ENCODE assay signal across 2 cellular contexts in the genomic region with DNA sequence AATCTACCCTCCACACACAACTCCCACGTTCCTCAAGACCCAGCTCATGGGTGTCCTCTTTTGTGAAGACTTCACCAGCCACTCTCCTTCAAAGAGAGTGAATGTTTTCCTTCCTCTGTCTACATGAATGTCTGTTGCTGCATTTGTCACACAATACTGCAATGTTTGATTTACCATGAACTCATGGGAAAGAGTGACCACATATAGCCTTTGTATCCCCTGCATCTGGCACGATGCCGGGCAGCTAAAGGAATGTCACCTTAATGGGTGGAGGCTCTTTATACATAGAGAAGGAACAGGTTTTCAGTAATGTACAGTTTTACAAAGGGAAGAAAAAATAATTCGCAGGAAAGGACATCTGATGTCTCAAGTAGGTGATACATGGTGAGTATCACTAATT.
TF ChIP-seq lines count a peak whose summit lies in the region.

No MANE protein-coding gene starts in this region.

TF ChIP-seq in WTC11, 78 proteins besides CTCF, POLR2A, EP300 and RAD21:
- TF ChIP-seq, protein P1, sequence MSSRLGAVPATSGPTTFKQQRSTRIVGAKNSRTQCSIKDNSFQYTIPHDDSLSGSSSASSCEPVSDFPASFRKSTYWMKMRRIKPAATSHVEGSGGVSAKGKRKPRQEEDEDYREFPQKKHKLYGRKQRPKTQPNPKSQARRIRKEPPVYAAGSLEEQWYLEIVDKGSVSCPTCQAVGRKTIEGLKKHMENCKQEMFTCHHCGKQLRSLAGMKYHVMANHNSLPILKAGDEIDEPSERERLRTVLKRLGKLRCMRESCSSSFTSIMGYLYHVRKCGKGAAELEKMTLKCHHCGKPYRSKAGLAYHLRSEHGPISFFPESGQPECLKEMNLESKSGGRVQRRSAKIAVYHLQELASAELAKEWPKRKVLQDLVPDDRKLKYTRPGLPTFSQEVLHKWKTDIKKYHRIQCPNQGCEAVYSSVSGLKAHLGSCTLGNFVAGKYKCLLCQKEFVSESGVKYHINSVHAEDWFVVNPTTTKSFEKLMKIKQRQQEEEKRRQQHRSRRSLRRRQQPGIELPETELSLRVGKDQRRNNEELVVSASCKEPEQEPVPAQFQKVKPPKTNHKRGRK (CRISPR knock-in tag; IDR thresholded peaks at IDR 0.05; ENCODE audit: borderline replicate concordance), result no peak
- TF ChIP-seq TCF7 (CRISPR knock-in tag; IDR thresholded peaks at IDR 0.05; ENCODE audit: low read depth) (no peak), JUN (CRISPR knock-in tag; IDR thresholded peaks at IDR 0.05) (no peak), ZNF416 (CRISPR knock-in tag; IDR thresholded peaks at IDR 0.05) (no peak), SMAD4 (CRISPR knock-in tag; IDR thresholded peaks at IDR 0.05) (no peak), TEAD1 (CRISPR knock-in tag; IDR thresholded peaks at IDR 0.05) (no peak), MXD4 (CRISPR knock-in tag; IDR thresholded peaks at IDR 0.05; ENCODE audit: borderline replicate concordance) (no peak), MLX (CRISPR knock-in tag; IDR thresholded peaks at IDR 0.05) (no peak), ZNF423 (CRISPR knock-in tag; IDR thresholded peaks at IDR 0.05) (no peak), TP53 (CRISPR knock-in tag; IDR thresholded peaks at IDR 0.05) (no peak)
- TF ChIP-seq, protein P2, sequence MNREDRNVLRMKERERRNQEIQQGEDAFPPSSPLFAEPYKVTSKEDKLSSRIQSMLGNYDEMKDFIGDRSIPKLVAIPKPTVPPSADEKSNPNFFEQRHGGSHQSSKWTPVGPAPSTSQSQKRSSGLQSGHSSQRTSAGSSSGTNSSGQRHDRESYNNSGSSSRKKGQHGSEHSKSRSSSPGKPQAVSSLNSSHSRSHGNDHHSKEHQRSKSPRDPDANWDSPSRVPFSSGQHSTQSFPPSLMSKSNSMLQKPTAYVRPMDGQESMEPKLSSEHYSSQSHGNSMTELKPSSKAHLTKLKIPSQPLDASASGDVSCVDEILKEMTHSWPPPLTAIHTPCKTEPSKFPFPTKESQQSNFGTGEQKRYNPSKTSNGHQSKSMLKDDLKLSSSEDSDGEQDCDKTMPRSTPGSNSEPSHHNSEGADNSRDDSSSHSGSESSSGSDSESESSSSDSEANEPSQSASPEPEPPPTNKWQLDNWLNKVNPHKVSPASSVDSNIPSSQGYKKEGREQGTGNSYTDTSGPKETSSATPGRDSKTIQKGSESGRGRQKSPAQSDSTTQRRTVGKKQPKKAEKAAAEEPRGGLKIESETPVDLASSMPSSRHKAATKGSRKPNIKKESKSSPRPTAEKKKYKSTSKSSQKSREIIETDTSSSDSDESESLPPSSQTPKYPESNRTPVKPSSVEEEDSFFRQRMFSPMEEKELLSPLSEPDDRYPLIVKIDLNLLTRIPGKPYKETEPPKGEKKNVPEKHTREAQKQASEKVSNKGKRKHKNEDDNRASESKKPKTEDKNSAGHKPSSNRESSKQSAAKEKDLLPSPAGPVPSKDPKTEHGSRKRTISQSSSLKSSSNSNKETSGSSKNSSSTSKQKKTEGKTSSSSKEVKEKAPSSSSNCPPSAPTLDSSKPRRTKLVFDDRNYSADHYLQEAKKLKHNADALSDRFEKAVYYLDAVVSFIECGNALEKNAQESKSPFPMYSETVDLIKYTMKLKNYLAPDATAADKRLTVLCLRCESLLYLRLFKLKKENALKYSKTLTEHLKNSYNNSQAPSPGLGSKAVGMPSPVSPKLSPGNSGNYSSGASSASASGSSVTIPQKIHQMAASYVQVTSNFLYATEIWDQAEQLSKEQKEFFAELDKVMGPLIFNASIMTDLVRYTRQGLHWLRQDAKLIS (CRISPR knock-in tag; IDR thresholded peaks at IDR 0.05; ENCODE audit: borderline replicate concordance), result no peak
- TF ChIP-seq, protein P3, sequence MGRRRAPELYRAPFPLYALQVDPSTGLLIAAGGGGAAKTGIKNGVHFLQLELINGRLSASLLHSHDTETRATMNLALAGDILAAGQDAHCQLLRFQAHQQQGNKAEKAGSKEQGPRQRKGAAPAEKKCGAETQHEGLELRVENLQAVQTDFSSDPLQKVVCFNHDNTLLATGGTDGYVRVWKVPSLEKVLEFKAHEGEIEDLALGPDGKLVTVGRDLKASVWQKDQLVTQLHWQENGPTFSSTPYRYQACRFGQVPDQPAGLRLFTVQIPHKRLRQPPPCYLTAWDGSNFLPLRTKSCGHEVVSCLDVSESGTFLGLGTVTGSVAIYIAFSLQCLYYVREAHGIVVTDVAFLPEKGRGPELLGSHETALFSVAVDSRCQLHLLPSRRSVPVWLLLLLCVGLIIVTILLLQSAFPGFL (CRISPR knock-in tag; IDR thresholded peaks at IDR 0.05; ENCODE audit: borderline replicate concordance), result no peak

TF ChIP-seq in H1, 55 proteins besides CTCF, POLR2A, EP300 and RAD21:
- TF ChIP-seq EGR1 (IDR thresholded peaks at IDR 0.05; ENCODE audit: borderline replicate concordance, low read depth, low read length) (no peak), POLR2AphosphoS5 (IDR thresholded peaks at IDR 0.05; ENCODE audit: low read depth, low read length) (no peak), PHF8 (conservative IDR thresholded peaks at IDR 0.05; ENCODE audit: low read depth, low read length) (no peak), BRCA1 (IDR thresholded peaks at IDR 0.05; ENCODE audit: low read depth, low read length) (no peak), CREB1 (IDR thresholded peaks at IDR 0.05) (no peak), SP1 (IDR thresholded peaks at IDR 0.05; ENCODE audit: low read depth, low read length) (no peak), ZNF274 (IDR thresholded peaks at IDR 0.05; ENCODE audit: borderline replicate concordance, extremely low read depth, low read length) (no peak), SRF (IDR thresholded peaks at IDR 0.05; ENCODE audit: low read depth, low read length) (no peak), JUND (IDR thresholded peaks at IDR 0.05; ENCODE audit: low read length) (no peak), HDAC6 (IDR thresholded peaks at IDR 0.05; ENCODE audit: low read depth, low read length) (no peak)
- TF ChIP-seq, protein P4, sequence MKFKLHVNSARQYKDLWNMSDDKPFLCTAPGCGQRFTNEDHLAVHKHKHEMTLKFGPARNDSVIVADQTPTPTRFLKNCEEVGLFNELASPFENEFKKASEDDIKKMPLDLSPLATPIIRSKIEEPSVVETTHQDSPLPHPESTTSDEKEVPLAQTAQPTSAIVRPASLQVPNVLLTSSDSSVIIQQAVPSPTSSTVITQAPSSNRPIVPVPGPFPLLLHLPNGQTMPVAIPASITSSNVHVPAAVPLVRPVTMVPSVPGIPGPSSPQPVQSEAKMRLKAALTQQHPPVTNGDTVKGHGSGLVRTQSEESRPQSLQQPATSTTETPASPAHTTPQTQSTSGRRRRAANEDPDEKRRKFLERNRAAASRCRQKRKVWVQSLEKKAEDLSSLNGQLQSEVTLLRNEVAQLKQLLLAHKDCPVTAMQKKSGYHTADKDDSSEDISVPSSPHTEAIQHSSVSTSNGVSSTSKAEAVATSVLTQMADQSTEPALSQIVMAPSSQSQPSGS (IDR thresholded peaks at IDR 0.05; ENCODE audit: low read length), result no peak
